Comparison of ENCODE assay signal across 9 cellular contexts in the genomic region with DNA sequence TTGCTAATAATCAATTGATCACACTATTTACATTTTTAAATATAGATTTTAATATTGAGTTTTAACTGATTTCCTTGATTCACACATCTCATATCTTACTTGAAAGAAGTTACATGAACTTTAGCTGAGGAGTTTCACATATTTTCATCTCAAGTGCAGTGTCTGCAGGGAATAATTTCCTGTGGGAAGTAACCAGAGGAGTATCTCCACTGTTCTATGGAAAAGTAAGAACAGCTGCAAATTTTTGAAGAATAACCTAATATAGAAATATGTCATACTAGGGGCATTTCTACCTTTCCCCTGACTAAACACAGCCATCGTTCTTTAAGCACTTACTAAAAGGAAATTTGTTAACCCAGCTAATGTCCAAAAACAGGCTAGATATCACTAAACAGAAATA.
"Had no signal": no experiment of that assay in that cellular context is flagged by ENCODE, and none has a peak within 500 bp of the region (broad histone marks: within the 10 kb centered on the region; RNA-seq: fewer than 3 reads in every experiment).

No MANE protein-coding gene starts in this region.

- H3K36me3 ChIP-seq: HAP-1 had no signal

- H3K27me3 Mint-ChIP-seq: IgD-negative memory B cell had no signal

- H3K9ac ChIP-seq: GM23248 had no signal

- H3K27ac Mint-ChIP-seq: HFFc6, IgD-negative memory B cell had no signal

- H3K4me1 Mint-ChIP-seq: IgD-negative memory B cell had no signal

- H2AFZ ChIP-seq: GM23248 had no signal

- H3K36me3 Mint-ChIP-seq: IgD-negative memory B cell had no signal

- H3K9me3 ChIP-seq: HAP-1 had no signal

- H3K9me3 Mint-ChIP-seq: HFFc6, IgD-negative memory B cell had no signal

- DNase-seq: GM23248, GOT3, H7, HFFc6 had no signal

- H3K27ac ChIP-seq: GM23248, HL-60 had no signal

- H3K4me3 Mint-ChIP-seq: HFFc6, IgD-negative memory B cell had no signal

- H3K4me3 ChIP-seq: GM23248, HAP-1 had no signal

- ATAC-seq: HCT116, HepG2 had no signal
